ENCODE assay signal across 8 cellular contexts in the genomic region with DNA sequence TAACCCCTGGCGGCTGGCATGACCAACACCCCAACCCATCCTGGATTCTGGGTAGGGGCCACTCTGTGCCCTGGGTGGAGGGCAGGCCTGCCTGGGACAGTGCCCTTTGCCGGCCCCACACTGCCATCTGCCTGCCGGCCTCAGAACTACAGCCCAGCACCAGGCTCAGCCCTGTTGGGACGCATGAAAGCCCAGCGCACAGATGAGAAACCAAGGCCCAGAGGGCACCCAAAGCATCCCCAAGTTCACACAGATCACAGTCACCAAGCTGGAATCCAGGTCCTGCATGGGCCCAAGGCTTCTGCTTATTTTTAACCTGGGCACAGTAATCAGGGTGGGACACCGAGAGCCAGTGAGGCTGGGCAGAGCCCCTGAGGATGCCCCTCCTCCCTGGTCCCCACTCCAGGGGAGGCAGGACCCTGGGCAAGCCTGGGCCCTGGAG. TPM values are rescaled to one million over a fixed set of nuclear protein-coding genes. Genes with fewer than 3 reads are reported as not detected.
DNase-seq lines count a peak whose midpoint lies in the region; ATAC-seq and TF ChIP-seq lines count a peak whose summit lies in the region.

No MANE protein-coding gene starts in this region.

- no peak overlapping the region for H3K9ac ChIP-seq in trophoblast cell (ENCODE audit: low read length)

- H3K14ac ChIP-seq in trophoblast cell (ENCODE audit: low read length), result no peak overlapping the region

- ATAC-seq in HG02943 (IDR thresholded peaks at IDR 0.05; ENCODE audit: low read depth, unreplicated experiment) (peak; percentile 59), upper lobe of right lung (peak; percentile 85)

- intact Hi-C loops in upper lobe of right lung (cut with DNase I), result loop anchor here (10.0 kb wide), 1 partner anchor 276 kb away; no protein-coding TSS in a partner anchor

- WGBS in trophoblast cell (ENCODE audit: extremely low coverage, insufficient coverage, insufficient read length), result no CpG with 5 or more reads among the region's 6 CpGs

- DNase-seq in NCI-H2227 (lab: John Stamatoyannopoulos, UW; ENCODE audit: unreplicated experiment), result peak; percentile 37
- DNase-seq in NCI-H2227 treated with DMSO at 0.1 percent for 48 hours (lab: John Stamatoyannopoulos, UW), result no peak
- DNase-seq in RPMI7951 (ENCODE audit: low read depth), result peak; percentile 47
- DNase-seq in activated gamma-delta T cell treated with anti-CD3 and anti-CD28 coated beads, Interleukin-2, amount 50 U/mL, for 16 hours (ENCODE audit: low read depth), result peak; percentile 38
- DNase-seq in germinal center (ENCODE audit: low spot score), result peak; percentile 71
- peak; percentile 69 to 87 for DNase-seq in trophoblast cell
- peak; percentile 84 for DNase-seq in upper lobe of right lung

- peak; percentile 94 for TF ChIP-seq CTCF in upper lobe of right lung (IDR thresholded peaks at IDR 0.05)

- no peaks in the 10 kb centered on the region for H3K79me2 ChIP-seq in trophoblast cell (ENCODE audit: control insufficient read depth, insufficient read depth, low read length, poor library complexity)

- no peak overlapping the region for H3K4me2 ChIP-seq in trophoblast cell (ENCODE audit: low read length)

- no peak overlapping the region for H4K91ac ChIP-seq in trophoblast cell (ENCODE audit: low read depth, low read length)

- H2AFZ ChIP-seq in trophoblast cell (ENCODE audit: insufficient read depth, low read length, poor library complexity), result no peak overlapping the region

- no peaks in the 10 kb centered on the region for H3K79me1 ChIP-seq in trophoblast cell (ENCODE audit: low read length)

- H3K4ac ChIP-seq in trophoblast cell (ENCODE audit: low read depth, low read length), result no peak overlapping the region

- H3K4me1 ChIP-seq in trophoblast cell (ENCODE audit: control insufficient read depth in 1 of 2, insufficient read depth in 2 of 2, low read length in 2 of 2) (no peaks in the 10 kb centered on the region), upper lobe of right lung (no peaks in the 10 kb centered on the region)

- no peak overlapping the region for H2AK5ac ChIP-seq in trophoblast cell (ENCODE audit: low read length)

- no peak overlapping the region for H3K23ac ChIP-seq in trophoblast cell (ENCODE audit: low read length)

- H3K9me3 ChIP-seq in trophoblast cell (ENCODE audit: insufficient read depth, low read depth, low read length), result peaks cover 17% of the 10 kb centered on the region
- peaks cover 10% of the 10 kb centered on the region for H3K9me3 ChIP-seq in upper lobe of right lung

- H2BK5ac ChIP-seq in trophoblast cell (ENCODE audit: low read depth, low read length, poor library complexity), result no peak overlapping the region

- no peak overlapping the region for H2BK120ac ChIP-seq in trophoblast cell (ENCODE audit: insufficient read depth, low read length, poor library complexity)

- no peak overlapping the region for H2BK12ac ChIP-seq in trophoblast cell (ENCODE audit: low read length)

- no peak overlapping the region for H4K12ac ChIP-seq in trophoblast cell (ENCODE audit: low read depth, low read length)

- H3K4me3 ChIP-seq in trophoblast cell (ENCODE audit: low read depth, low read length) (no peak overlapping the region), upper lobe of right lung (no peak overlapping the region)

- peaks cover 24 to 27% of the 10 kb centered on the region in 2 experiments for H3K36me3 ChIP-seq in trophoblast cell (ENCODE audit: control insufficient read depth in 1 of 2, insufficient read depth in 2 of 2, low read length in 2 of 2)
- H3K36me3 ChIP-seq in upper lobe of right lung, result peaks cover 26% of the 10 kb centered on the region

- H4K8ac ChIP-seq in trophoblast cell (ENCODE audit: low read depth, low read length), result no peak overlapping the region

- no peak overlapping the region for H3K18ac ChIP-seq in trophoblast cell (ENCODE audit: low read length)

- H3K27ac ChIP-seq in trophoblast cell (ENCODE audit: low read depth, low read length), result no peak overlapping the region
- no peak overlapping the region for H3K27ac ChIP-seq in upper lobe of right lung

- H3K27me3 ChIP-seq in trophoblast cell (ENCODE audit: insufficient read depth, low read length) (no peaks in the 10 kb centered on the region), upper lobe of right lung (no peaks in the 10 kb centered on the region)

RNA-seq across cellular contexts. Expression of a gene that starts 26.2 kb away (rescaled TPM):
- 1.3 and 1.7 TPM in 2 replicates for total RNA-seq in RPMI7951 (2014; rRNA removed; shearing (Covaris generic))
- polyA plus RNA-seq in trophoblast cell (2013), result 1.00 and 1.4 TPM in 2 replicates
- total RNA-seq in upper lobe of right lung, result 1.0 TPM
